ENCODE assay signal across 8 cellular contexts in genomic region chr11:288328-289144, GRCh38. TPM values are rescaled to one million over a fixed set of nuclear protein-coding genes. Genes with fewer than 3 reads are reported as not detected.
DNase-seq lines count a peak whose midpoint lies in the region; ATAC-seq and TF ChIP-seq lines count a peak whose summit lies in the region.

Gene PGGHG (plus strand): TSS chr11:289126. CDS start chr11:289817, 691 bp downstream.

- H3K9me3 ChIP-seq in SJSA1 (replicated peaks) (no peaks in the 10 kb centered on the region), right atrium auricular region (no peaks in the 10 kb centered on the region)

- H3K4me3 ChIP-seq in SJSA1, result peak within 1 kb of the TSS; percentile 48
- H3K4me3 ChIP-seq in right atrium auricular region, result peak within 1 kb of the TSS; percentile 62 to 79

- DNase-seq in NCI-H2081 (lab: John Stamatoyannopoulos, UW) (peak; percentile 21 to 23), NCI-H2081 treated with DMSO at 0.1 percent for 48 hours (lab: John Stamatoyannopoulos, UW) (no peak), SJSA1 (ENCODE audit: low read depth in 1 of 2, low spot score in 2 of 2) (peak in 1 of 2 experiments; percentile 25), right atrium auricular region (ENCODE audit: low spot score) (no peak), retina (peak; percentile 67), NCI-H1048 (lab: John Stamatoyannopoulos, UW) (no peak)

- H3K27me3 ChIP-seq in SJSA1 (replicated peaks) (peaks cover 15% of the 10 kb centered on the region), right atrium auricular region (no peaks in the 10 kb centered on the region)

- TF ChIP-seq CTCF in right atrium auricular region (IDR thresholded peaks at IDR 0.05), result no peak

- H3K27ac ChIP-seq in SJSA1 (no peak within 1 kb of the TSS), adipose tissue (ENCODE audit: low read depth, low read length) (no peak within 1 kb of the TSS), right atrium auricular region (peak within 1 kb of the TSS; percentile 65 to 68)

- 1% methylated on average over 64 to 88 of the region's 94 CpGs for WGBS in adipose tissue, 3 donors

- H3K36me3 ChIP-seq in SJSA1 (no peaks in the 10 kb centered on the region), right atrium auricular region (no peaks in the 10 kb centered on the region)

- H3K4me1 ChIP-seq in SJSA1 (replicated peaks) (peaks cover 15% of the 10 kb centered on the region), right atrium auricular region (peaks cover 0 to 23% of the 10 kb centered on the region in 2 donors)

- ATAC-seq in HG03066 (IDR thresholded peaks at IDR 0.05; ENCODE audit: low read depth, unreplicated experiment), result peak; percentile 60

RNA-seq across cellular contexts. Expression of gene PGGHG, which starts in this region (rescaled TPM):
- total RNA-seq in SJSA1 (2014; rRNA removed; shearing (Covaris generic)), result 2.1 and 4.6 TPM in 2 replicates
- 100 to 1,000 TPM in 1 of 3 donors, 10 to 100 TPM in 2; 28.8 to 335 (median 51.2) TPM for polyA plus RNA-seq in adipose tissue
- 1 to 10 TPM; 4.9 to 9.4 TPM for total RNA-seq in right atrium auricular region

Comparison
In these comparisons a context has a peak if more than half of its experiments do, and no peak if none do; other contexts are left out.
1. DNase-seq: peak in NCI-H2081 (2 of 2) and retina (single experiment); none in NCI-H2081 treated with DMSO at 0.1 percent for 48 hours (single experiment), right atrium auricular region (single experiment) and NCI-H1048 (single experiment).
2. H3K27ac ChIP-seq: peak in right atrium auricular region (2 of 2); none in SJSA1 (single experiment) and adipose tissue (single experiment).